Comparison of ENCODE assay signal across 13 cellular contexts in the genomic region with DNA sequence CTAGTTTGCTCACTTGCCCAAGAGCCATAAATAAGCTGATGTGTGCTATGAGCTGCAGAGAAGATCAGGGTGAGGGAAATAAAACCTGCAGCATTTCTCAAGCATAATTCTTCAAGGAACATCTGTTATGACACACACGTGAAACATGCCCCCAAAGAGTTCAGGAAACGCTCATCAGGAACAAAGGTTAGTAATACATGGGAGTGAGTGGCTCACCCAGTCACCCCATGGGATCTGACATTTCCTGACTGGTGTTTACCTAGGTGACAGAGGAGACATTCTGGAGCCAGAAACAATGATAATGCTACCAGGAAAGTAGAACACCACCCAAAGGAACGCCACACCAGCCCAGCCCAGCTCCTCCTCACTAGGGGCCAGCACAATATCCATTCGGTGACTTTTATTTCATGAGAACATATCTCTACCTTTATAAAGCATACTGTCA.
DNase-seq lines count a peak whose midpoint lies in the region; ATAC-seq lines count a peak whose summit lies in the region.
"Had no signal": no experiment of that assay in that cellular context is flagged by ENCODE, and none has a peak within 500 bp of the region (broad histone marks: within the 10 kb centered on the region; RNA-seq: fewer than 3 reads in every experiment).

No MANE protein-coding gene starts in this region.

- no peak for ATAC-seq in GM18858 (IDR thresholded peaks at IDR 0.05; ENCODE audit: unreplicated experiment)
- ATAC-seq in GM21526 (IDR thresholded peaks at IDR 0.05; ENCODE audit: low FRiP score, unreplicated experiment): no peak
- ATAC-seq: stimulated activated effector memory CD8-positive, alpha-beta T cell treated with anti-CD3 and anti-CD28 coated beads, Interleukin-12 subunit alpha, Interleukin-12 subunit beta, amount 100 ng/mL, for 72 hours had no signal

- DNase-seq in GM04504 (ENCODE audit: low read depth): peak; percentile 42
- DNase-seq in NCI-H226: peak; percentile 24
- peak; percentile 55 for DNase-seq in fibroblast of gingiva (ENCODE audit: low read depth)
- DNase-seq in skeletal muscle cell (ENCODE audit: low read depth): peak; percentile 78
- no peak for DNase-seq in SKM-1 (lab: John Stamatoyannopoulos, UW; ENCODE audit: unreplicated experiment)
- DNase-seq: activated T-cell treated with anti-CD3 and anti-CD28 coated beads, Interleukin-2, amount 50 U/mL, for 24 hours; effector CD4-positive, alpha-beta T cell; NCI-H1694; T-helper 2 cell had no signal

- H3K4me3 ChIP-seq in skeletal muscle cell (ENCODE audit: low read depth, low read length): no peak overlapping the region
- H3K4me3 ChIP-seq: skin epidermis had no signal
